7 cellular contexts compared by ENCODE assay signal in genomic region chr19:510606-511100, GRCh38. TPM values are rescaled to one million over a fixed set of nuclear protein-coding genes. Genes with fewer than 3 reads are reported as not detected.
A peak's percentile ranks its signal among the peaks of the same experiment; 100 is the strongest.
DNase-seq lines count a peak whose midpoint lies in the region; FAIRE-seq and TF ChIP-seq lines count a peak whose summit lies in the region.

No MANE protein-coding gene starts in this region.

- peaks cover 54% of the 10 kb centered on the region for H3K4me1 Mint-ChIP-seq in nephron progenitor cell
- H3K4me1 Mint-ChIP-seq in stimulated activated naive CD8-positive, alpha-beta T cell treated with anti-CD3 and anti-CD28 coated beads, Interleukin-15, Interleukin-2, amounts not matched to agents 100 ng/mL and 50 ng/mL, for 24 hours (ENCODE audit: low read depth), result peaks cover 44% of the 10 kb centered on the region

- peak overlapping the region; percentile 67 for H3K4me3 Mint-ChIP-seq in nephron progenitor cell
- peak overlapping the region; percentile 81 for H3K4me3 Mint-ChIP-seq in stimulated activated naive CD8-positive, alpha-beta T cell treated with anti-CD3 and anti-CD28 coated beads, Interleukin-15, Interleukin-2, amounts not matched to agents 100 ng/mL and 50 ng/mL, for 24 hours

- DNase-seq in GM12892 (ENCODE audit: insufficient read length) (peak; percentile 86), fibroblast of the aortic adventitia (ENCODE audit: low read depth) (peak; percentile 76), nephron progenitor cell (peak; percentile 94)
- peak; percentile 87 for DNase-seq in activated T-helper 9 cell treated with anti-CD3 and anti-CD28 coated beads, Interleukin-2, amount 50 U/mL, for 16 hours (ENCODE audit: low read depth)

- peak; percentile 94 for FAIRE-seq in GM12892 (lab: Jason Lieb, UNC)

- H3K27ac Mint-ChIP-seq in nephron progenitor cell, result peak overlapping the region; percentile 69
- H3K27ac Mint-ChIP-seq in stimulated activated naive CD8-positive, alpha-beta T cell treated with anti-CD3 and anti-CD28 coated beads, Interleukin-15, Interleukin-2, amounts not matched to agents 100 ng/mL and 50 ng/mL, for 24 hours, result peak overlapping the region; percentile 94

- TF ChIP-seq CTCF in LNCAP (IDR thresholded peaks at IDR 0.05) (peak; percentile 92), fibroblast of the aortic adventitia (IDR thresholded peaks at IDR 0.05; ENCODE audit: insufficient read depth, low read length) (peak; percentile 94), nephron progenitor cell (IDR thresholded peaks at IDR 0.05) (peak; percentile 100)

- TF ChIP-seq POLR2A in GM12892 (IDR thresholded peaks at IDR 0.05; ENCODE audit: low read depth, low read length) (no peak), Raji (IDR thresholded peaks at IDR 0.05; ENCODE audit: insufficient read depth, low read depth, low read length) (peak; percentile 50; the same call in 1 of the 2 replicates)

- peaks cover 24% of the 10 kb centered on the region for H3K36me3 Mint-ChIP-seq in nephron progenitor cell (ENCODE audit: low read depth)
- H3K36me3 Mint-ChIP-seq in stimulated activated naive CD8-positive, alpha-beta T cell treated with anti-CD3 and anti-CD28 coated beads, Interleukin-15, Interleukin-2, amounts not matched to agents 100 ng/mL and 50 ng/mL, for 24 hours (ENCODE audit: low read depth), result no peaks in the 10 kb centered on the region

- no peaks in the 10 kb centered on the region for H3K9me3 Mint-ChIP-seq in nephron progenitor cell
- no peaks in the 10 kb centered on the region for H3K9me3 Mint-ChIP-seq in stimulated activated naive CD8-positive, alpha-beta T cell treated with anti-CD3 and anti-CD28 coated beads, Interleukin-15, Interleukin-2, amounts not matched to agents 100 ng/mL and 50 ng/mL, for 24 hours

- H3K27me3 Mint-ChIP-seq in nephron progenitor cell (ENCODE audit: low read depth, poor library complexity), result peaks cover 3% of the 10 kb centered on the region
- no peaks in the 10 kb centered on the region for H3K27me3 Mint-ChIP-seq in stimulated activated naive CD8-positive, alpha-beta T cell treated with anti-CD3 and anti-CD28 coated beads, Interleukin-15, Interleukin-2, amounts not matched to agents 100 ng/mL and 50 ng/mL, for 24 hours

- H3K4me3 ChIP-seq in fibroblast of the aortic adventitia (ENCODE audit: low read depth, low read length), result no peak overlapping the region

RNA-seq across cellular contexts. Expression of gene TPGS1, which starts 3.4 kb away (rescaled TPM):
- polyA plus RNA-seq in GM12892 (2012; ENCODE audit: missing spikeins), result 0.51 TPM
- 25.2 and 56.4 TPM in 2 replicates for total RNA-seq in fibroblast of the aortic adventitia (ENCODE audit: low replicate concordance)

RNA-seq across cellular contexts. Expression of gene MADCAM1, which starts 14.4 kb away (rescaled TPM):
- polyA plus RNA-seq in GM12892 (2012; ENCODE audit: missing spikeins), result not detected
- total RNA-seq in fibroblast of the aortic adventitia (ENCODE audit: low replicate concordance), result 0.16 and 0.18 TPM in 2 replicates

RNA-seq across cellular contexts. Expression of gene CDC34, which starts 20.9 kb away (rescaled TPM):
- polyA plus RNA-seq in GM12892 (2012; ENCODE audit: missing spikeins), result 22.1 TPM
- 31.0 and 65.8 TPM in 2 replicates for total RNA-seq in fibroblast of the aortic adventitia (ENCODE audit: low replicate concordance)

RNA-seq across cellular contexts. Expression of gene GZMM, which starts 33.2 kb away (rescaled TPM):
- not detected for polyA plus RNA-seq in GM12892 (2012; ENCODE audit: missing spikeins)
- not detected in 2 replicates for total RNA-seq in fibroblast of the aortic adventitia (ENCODE audit: low replicate concordance)

RNA-seq across cellular contexts. Expression of gene SHC2, which starts 49.8 kb away (rescaled TPM):
- not detected for polyA plus RNA-seq in GM12892 (2012; ENCODE audit: missing spikeins)
- 0.81 and 3.3 TPM in 2 replicates for total RNA-seq in fibroblast of the aortic adventitia (ENCODE audit: low replicate concordance)
